In genomic region chr4:47031713-47032404, GRCh38 we compare ENCODE assay signal across 10 cellular contexts. TPM values are rescaled to one million over a fixed set of nuclear protein-coding genes. Genes with fewer than 3 reads are reported as not detected.
DNase-seq lines count a peak whose midpoint lies in the region; ATAC-seq, FAIRE-seq and TF ChIP-seq lines count a peak whose summit lies in the region.
"Had no signal": no experiment of that assay in that cellular context is flagged by ENCODE, and none has a peak within 500 bp of the region (broad histone marks: within the 10 kb centered on the region; RNA-seq: fewer than 3 reads in every experiment).

No MANE protein-coding gene starts in this region.

- peak overlapping the region; percentile 12; the same call in 1 of the 2 replicates for H3K56ac ChIP-seq in IMR-90 (ENCODE audit: extremely low read depth, insufficient read depth, low read length)

- no peak overlapping the region for H4K5ac ChIP-seq in IMR-90 (ENCODE audit: low read depth, low read length)

- H3K4me1 ChIP-seq in IMR-90 (ENCODE audit: control insufficient read depth, insufficient read depth, low read length) (no peaks in the 10 kb centered on the region), HepG2 (ENCODE audit: insufficient read depth, low read length) (peaks cover 16% of the 10 kb centered on the region), thyroid gland (peaks cover 0 to 4% of the 10 kb centered on the region in 2 donors)

- peak; percentile 27 for DNase-seq in GM10248 (ENCODE audit: extremely low spot score)
- DNase-seq in IMR-90: no peak
- peak in 32 of 61 donors; percentile 3 to 64 (median 42) for DNase-seq in caudate nucleus (lab: John Stamatoyannopoulos, UW)
- no peak for DNase-seq in HepG2 (ENCODE audit: low spot score)
- peak; percentile 3 to 11 for DNase-seq in thyroid gland
- DNase-seq in COLO829 (ENCODE audit: low spot score): no peak

- peak overlapping the region in 1 of 2 experiments; percentile 64; a peak in 1 of 4 replicates for H4K8ac ChIP-seq in IMR-90 (ENCODE audit: low read depth in 2 of 2, low read length in 2 of 2)

- H2BK20ac ChIP-seq in IMR-90 (ENCODE audit: low read depth, low read length): peak overlapping the region; percentile 10; the same call in 1 of the 2 replicates

- H2BK120ac ChIP-seq in IMR-90 (ENCODE audit: low read depth, low read length): peak overlapping the region; percentile 79

- intact Hi-C loops in IMR-90 (cut with micrococcal nuclease) (loop anchor here (1.0 to 5.0 kb wide), 4 partner anchors 91 to 350 kb away; no protein-coding TSS in a partner anchor), HepG2 (cut with micrococcal nuclease; ENCODE audit: unreplicated experiment) (loop anchor here (1.0 to 10.0 kb wide), 4 partner anchors 95 to 353 kb away; no protein-coding TSS in a partner anchor), thyroid gland (cut with DNase I) (loop anchor here (10.0 kb wide), 1 partner anchor 187 kb away; no protein-coding TSS in a partner anchor)

- TF ChIP-seq CTCF in GM10248 (IDR thresholded peaks at IDR 0.05; ENCODE audit: control extremely low read depth, extremely low read depth, low read depth, missing control alignments) (no peak), IMR-90 (conservative IDR thresholded peaks at IDR 0.05; ENCODE audit: low read depth, low read length) (no peak), HepG2 (CRISPR knock-in tag; IDR thresholded peaks at IDR 0.05) (no peak), thyroid gland (IDR thresholded peaks at IDR 0.05) (no peak)

- H3K9me3 ChIP-seq in IMR-90 (ENCODE audit: control insufficient read depth, insufficient read depth, low read length) (no peaks in the 10 kb centered on the region), HepG2 (ENCODE audit: low read length) (no peaks in the 10 kb centered on the region), thyroid gland (no peaks in the 10 kb centered on the region)

- H3K27me3 ChIP-seq in IMR-90 (ENCODE audit: control insufficient read depth, insufficient read depth, low read length) (no peaks in the 10 kb centered on the region; the same call in 1 of the 2 replicates), HepG2 (ENCODE audit: control insufficient read depth in 1 of 2, insufficient read depth in 2 of 2, low read length in 2 of 2) (peaks cover 0 to 9% of the 10 kb centered on the region in 2 experiments; a peak in 2 of 5 replicates), thyroid gland (no peaks in the 10 kb centered on the region)

- no TSS peak for BruUV-seq in IMR-90 (replicated peaks; lab: Mats Ljungman, UMichigan)
- no TSS peak for BruUV-seq in HepG2 (replicated peaks; lab: Mats Ljungman, UMichigan)

- H2BK15ac ChIP-seq in IMR-90 (ENCODE audit: low read depth, low read length): no peak overlapping the region; the same call in 2 of the 3 replicates

- TF ChIP-seq RAD21 in IMR-90 (IDR thresholded peaks at IDR 0.05; ENCODE audit: low read length): no peak
- no peak for TF ChIP-seq RAD21 in HepG2 (CRISPR knock-in tag; IDR thresholded peaks at IDR 0.05)

- FAIRE-seq in HepG2 (lab: Jason Lieb, UNC): no peak

- H3K27ac ChIP-seq in IMR-90 (ENCODE audit: insufficient read depth, low read length) (peak overlapping the region; percentile 3; the same call in 1 of the 2 replicates), caudate nucleus (ENCODE audit: low read depth, low read length) (peak overlapping the region; percentile 92), HepG2 (ENCODE audit: extremely low read length, insufficient read depth, low read length) (no peak overlapping the region), thyroid gland (no peak overlapping the region)

- no peaks in the 10 kb centered on the region for H3K36me3 ChIP-seq in IMR-90 (ENCODE audit: control insufficient read depth, insufficient read depth, low read length)
- H3K36me3 ChIP-seq in HepG2 (replicated peaks in 1 of 2; ENCODE audit: control insufficient read depth in 1 of 2, insufficient read depth in 2 of 2, low read length in 2 of 2): no peaks in the 10 kb centered on the region
- H3K36me3 ChIP-seq in thyroid gland: no peaks in the 10 kb centered on the region

- TF ChIP-seq EP300 in HepG2 (IDR thresholded peaks at IDR 0.05; ENCODE audit: low read depth in 2 of 2, low read length in 2 of 2) (no peak), HepG2 (CRISPR knock-in tag; IDR thresholded peaks at IDR 0.05; ENCODE audit: borderline replicate concordance) (no peak)

- H3K4me2 ChIP-seq in IMR-90 (ENCODE audit: low read depth, low read length) (peak overlapping the region; percentile 100), HepG2 (ENCODE audit: low read depth, low read length) (peak overlapping the region; percentile 85)

- H2AFZ ChIP-seq in IMR-90 (replicated peaks; ENCODE audit: low read length, poor library complexity) (peak overlapping the region; percentile 99), HepG2 (ENCODE audit: low read length) (peak overlapping the region; percentile 88)

- in situ Hi-C loops in IMR-90 (cut with MboI; ENCODE audit: low sequenced_read_pairs): no loop called here
- in situ Hi-C loops in HepG2 (cut with HindIII; ENCODE audit: extremely low pct_ligation_motif_present, low pct_unique_long_range_greater_than_20kb): loop anchor here (10.0 kb wide), 1 partner anchor 97 kb away; no protein-coding TSS in a partner anchor

- dilution Hi-C loops in IMR-90 (cut with HindIII; ENCODE audit: low sequenced_read_pairs, unreplicated experiment): no loop called here

- POLR2A ChIA-PET in GM10248 (lab: Yijun Ruan, JAX) (no interaction called here), IMR-90 (lab: Charles Lee; ENCODE audit: unreplicated experiment) (no interaction called here), HepG2 (lab: Yijun Ruan, JAX) (no interaction called here)

- H3K9ac ChIP-seq in IMR-90 (ENCODE audit: low read depth, low read length): peak overlapping the region; percentile 37
- peak overlapping the region; percentile 21; the same call in 1 of the 2 replicates for H3K9ac ChIP-seq in HepG2 (ENCODE audit: insufficient read depth, low read depth, low read length)

- no CpG with 5 or more reads among the region's 19 CpGs for WGBS in IMR-90 (ENCODE audit: extremely low coverage in 2 of 2, insufficient read length in 1 of 2), 2 experiments
- WGBS in HepG2 (ENCODE audit: low lambda C conversion rate): under 1% methylated on average over 18 of the region's 19 CpGs
- WGBS in thyroid gland, 2 donors: 1 to 3% methylated on average over 18 of the region's 19 CpGs

- H4K91ac ChIP-seq in IMR-90 (ENCODE audit: insufficient read depth, low read depth, low read length): no peak overlapping the region; the same call in 1 of the 2 replicates

- H3K4me3 ChIP-seq in IMR-90 (ENCODE audit: insufficient read depth, low read depth, low read length) (peak overlapping the region; percentile 58), HepG2 (replicated peaks in 1 of 3; ENCODE audit: insufficient read depth in 1 of 3, low read depth in 2 of 3, low read length in 3 of 3) (peak overlapping the region; percentile 51 to 73 (median 51)), thyroid gland (replicated peaks in 1 of 3) (peak overlapping the region in 2 of 3 donors; percentile 10 to 30)

- H3K18ac ChIP-seq in IMR-90 (ENCODE audit: low read depth, low read length): no peak overlapping the region

- H3K23ac ChIP-seq in IMR-90 (ENCODE audit: low read depth, low read length): peak overlapping the region; percentile 32; the same call in 1 of the 2 replicates

- no peaks in the 10 kb centered on the region for H4K20me1 ChIP-seq in IMR-90 (ENCODE audit: insufficient read depth, low read length)
- H4K20me1 ChIP-seq in HepG2 (ENCODE audit: insufficient read depth, low read length): no peaks in the 10 kb centered on the region

- TF ChIP-seq POLR2A in IMR-90 (IDR thresholded peaks at IDR 0.05; ENCODE audit: low read depth, low read length) (no peak), HepG2 (IDR thresholded peaks at IDR 0.05; ENCODE audit: insufficient read depth in 1 of 2, low read depth in 2 of 2, low read length in 2 of 2) (no peak), thyroid gland (IDR thresholded peaks at IDR 0.05) (no peak)

- H3K79me2 ChIP-seq in HepG2 (ENCODE audit: insufficient read depth, low read length): no peaks in the 10 kb centered on the region

- H2AK9ac ChIP-seq in IMR-90 (replicated peaks; ENCODE audit: low read depth, low read length, poor library complexity): peak overlapping the region; percentile 98

- ATAC-seq in IMR-90 (ENCODE audit: low read depth) (peak; percentile 13), HepG2 (peak; percentile 69), GM21360 (IDR thresholded peaks at IDR 0.05; ENCODE audit: unreplicated experiment) (no peak), GM18867 (IDR thresholded peaks at IDR 0.05; ENCODE audit: unreplicated experiment) (no peak)

- no peak overlapping the region for H2AK5ac ChIP-seq in IMR-90 (ENCODE audit: low read depth, low read length)

- peak overlapping the region; percentile 74; the same call in 1 of the 2 replicates for H3K4ac ChIP-seq in IMR-90 (ENCODE audit: low read depth, low read length)

- peak overlapping the region; percentile 6 for H2BK5ac ChIP-seq in IMR-90 (ENCODE audit: low read depth, low read length, poor library complexity, severe bottlenecking)

- no peaks in the 10 kb centered on the region for H3K9me1 ChIP-seq in IMR-90 (ENCODE audit: insufficient read depth, low read length)

- peak overlapping the region; percentile 55 for H3K14ac ChIP-seq in IMR-90 (replicated peaks; ENCODE audit: low read depth, low read length)

- peaks cover 0 to 13% of the 10 kb centered on the region in 2 experiments; a peak in 1 of 4 replicates for H3K79me1 ChIP-seq in IMR-90 (ENCODE audit: low read depth in 1 of 2, low read length in 2 of 2)

- CTCF ChIA-PET in GM10248 (lab: Yijun Ruan, JAX): interaction anchor here (0.6 to 2.2 kb wide), 6 partner anchors 12 to 351 kb away, joined by 3 to 14 read pairs (median 3); no protein-coding TSS in a partner anchor
- CTCF ChIA-PET in IMR-90 (lab: Yijun Ruan, JAX): interaction anchor here (0.6 kb wide), 1 partner anchor 32 kb away, joined by 3 read pairs; no protein-coding TSS in a partner anchor
- CTCF ChIA-PET in HepG2 (lab: Yijun Ruan, JAX; ENCODE audit: low intra/inter-chr PET ratio, low total read pairs): interaction anchor here (2.6 to 3.8 kb wide), 2 partner anchors 100 to 188 kb away, joined by 14 to 22 read pairs; no protein-coding TSS in a partner anchor

RNA-seq across cellular contexts. Expression of gene GABRB1, which starts 0.5 kb away (rescaled TPM):
- total RNA-seq in IMR-90 (2012; rRNA removed) (16.1 and 16.4 TPM in 2 replicates), HepG2 (2016; rRNA removed; fragmentation: Illumina TruSeq; extraction: Trizol) (not detected in 2 replicates), thyroid gland (under 1 TPM in 1 of 4 donors, not detected in 3; 0.24 TPM)
- polyA plus RNA-seq in IMR-90 (2012; rRNA removed) (4.5 and 4.7 TPM in 2 replicates), HepG2 (2011; rRNA removed) (not detected in 2 replicates)
- polyA plus RNA-seq in IMR-90 (2012; cell fraction: cytosol; rRNA removed): 2.7 and 4.0 TPM in 2 replicates
- polyA plus RNA-seq in IMR-90 (2012; cell fraction: nucleus; rRNA removed; ENCODE audit: low replicate concordance): 4.0 and 4.5 TPM in 2 replicates
- total RNA-seq in HepG2 (2016; cell fraction: cytosol; rRNA removed; fragmentation: Illumina TruSeq; extraction: Trizol; ENCODE audit: low read depth): not detected in 2 replicates
- not detected in 2 replicates for total RNA-seq in HepG2 (2016; cell fraction: insoluble cytoplasmic fraction; rRNA removed; fragmentation: Illumina TruSeq; extraction: Trizol)
- not detected in 2 replicates for total RNA-seq in HepG2 (2016; cell fraction: membrane; rRNA removed; fragmentation: Illumina TruSeq; extraction: Trizol)
- not detected in 2 replicates for total RNA-seq in HepG2 (2016; cell fraction: nucleus; rRNA removed; fragmentation: Illumina TruSeq; extraction: Trizol)
- not detected in 2 replicates for polyA plus RNA-seq in HepG2 (2011; cell fraction: cytosol; rRNA removed)
- polyA plus RNA-seq in HepG2 (2011; cell fraction: nucleus; rRNA removed): not detected in 2 replicates
- polyA plus RNA-seq in HepG2 (2012): not detected in 2 replicates
- not detected in 2 replicates for polyA plus RNA-seq in HepG2 (2016; cell fraction: cytosol; fragmentation: Illumina TruSeq; extraction: Trizol; ENCODE audit: low read depth)
- polyA plus RNA-seq in HepG2 (2016; cell fraction: insoluble cytoplasmic fraction; fragmentation: Illumina TruSeq; extraction: Trizol; ENCODE audit: low read depth): not detected in 2 replicates
- polyA plus RNA-seq in HepG2 (2016; cell fraction: membrane; fragmentation: Illumina TruSeq; extraction: Trizol; ENCODE audit: low read depth): not detected in 2 replicates
- polyA plus RNA-seq in HepG2 (2016; cell fraction: nucleus; fragmentation: Illumina TruSeq; extraction: Trizol; ENCODE audit: insufficient read depth, low read depth): not detected in 2 replicates
- polyA minus RNA-seq in HepG2 (2011; rRNA and poly(A)+ RNA removed; ENCODE audit: low replicate concordance): not detected in 2 replicates
- not detected in 2 replicates for polyA minus RNA-seq in HepG2 (2011; cell fraction: cytosol; rRNA and poly(A)+ RNA removed)
- not detected in 2 replicates for polyA minus RNA-seq in HepG2 (2011; cell fraction: nucleus; rRNA and poly(A)+ RNA removed)
- total RNA-seq: NCI-H460 had no signal

RNA-seq across cellular contexts. Expression of gene GABRA4, which starts 38.5 kb away (rescaled TPM):
- total RNA-seq in IMR-90 (2012; rRNA removed) (1.7 and 1.8 TPM in 2 replicates), HepG2 (2016; rRNA removed; fragmentation: Illumina TruSeq; extraction: Trizol) (not detected in 2 replicates), thyroid gland (under 1 TPM in 1 of 4 donors, not detected in 3; 0.08 TPM)
- polyA plus RNA-seq in IMR-90 (2012; rRNA removed) (1.1 and 1.6 TPM in 2 replicates), HepG2 (2011; rRNA removed) (not detected in 2 replicates)
- 0.05 and 0.19 TPM in 2 replicates for polyA plus RNA-seq in IMR-90 (2012; cell fraction: cytosol; rRNA removed)
- polyA plus RNA-seq in IMR-90 (2012; cell fraction: nucleus; rRNA removed; ENCODE audit: low replicate concordance): 0.32 and 0.69 TPM in 2 replicates
- total RNA-seq in HepG2 (2016; cell fraction: cytosol; rRNA removed; fragmentation: Illumina TruSeq; extraction: Trizol; ENCODE audit: low read depth): not detected in 2 replicates
- not detected in 2 replicates for total RNA-seq in HepG2 (2016; cell fraction: insoluble cytoplasmic fraction; rRNA removed; fragmentation: Illumina TruSeq; extraction: Trizol)
- total RNA-seq in HepG2 (2016; cell fraction: membrane; rRNA removed; fragmentation: Illumina TruSeq; extraction: Trizol): not detected in 2 replicates
- total RNA-seq in HepG2 (2016; cell fraction: nucleus; rRNA removed; fragmentation: Illumina TruSeq; extraction: Trizol): not detected in 2 replicates
- not detected in 2 replicates for polyA plus RNA-seq in HepG2 (2011; cell fraction: cytosol; rRNA removed)
- polyA plus RNA-seq in HepG2 (2011; cell fraction: nucleus; rRNA removed): not detected in 2 replicates
- not detected in 2 replicates for polyA plus RNA-seq in HepG2 (2012)
- polyA plus RNA-seq in HepG2 (2016; cell fraction: cytosol; fragmentation: Illumina TruSeq; extraction: Trizol; ENCODE audit: low read depth): not detected in 2 replicates
- polyA plus RNA-seq in HepG2 (2016; cell fraction: insoluble cytoplasmic fraction; fragmentation: Illumina TruSeq; extraction: Trizol; ENCODE audit: low read depth): not detected in 2 replicates
- not detected in 2 replicates for polyA plus RNA-seq in HepG2 (2016; cell fraction: membrane; fragmentation: Illumina TruSeq; extraction: Trizol; ENCODE audit: low read depth)
- polyA plus RNA-seq in HepG2 (2016; cell fraction: nucleus; fragmentation: Illumina TruSeq; extraction: Trizol; ENCODE audit: insufficient read depth, low read depth): not detected in 2 replicates
- not detected in 2 replicates for polyA minus RNA-seq in HepG2 (2011; rRNA and poly(A)+ RNA removed; ENCODE audit: low replicate concordance)
- not detected in 2 replicates for polyA minus RNA-seq in HepG2 (2011; cell fraction: cytosol; rRNA and poly(A)+ RNA removed)
- polyA minus RNA-seq in HepG2 (2011; cell fraction: nucleus; rRNA and poly(A)+ RNA removed): not detected in 2 replicates
- total RNA-seq: NCI-H460, renal cortical epithelial cell had no signal

Comparison
In these comparisons a context has a peak if more than half of its experiments do, and no peak if none do; other contexts are left out.
1. DNase-seq: peak in GM10248 (single experiment), caudate nucleus (32 of 61) and thyroid gland (2 of 2); none in IMR-90 (single experiment), HepG2 (single experiment) and COLO829 (single experiment).
2. ATAC-seq: peak in IMR-90 (single experiment) and HepG2 (single experiment); none in GM21360 (single experiment) and GM18867 (single experiment).
3. H3K27ac ChIP-seq: peak in IMR-90 (single experiment) and caudate nucleus (single experiment); none in HepG2 (single experiment) and thyroid gland (0 of 3).
4. RNA of gene GABRB1, which starts 0.5 kb away (total RNA-seq): 16.1 to 16.4 TPM in IMR-90; not detected in HepG2 and 0.24 TPM in thyroid gland; every median in the first group is over 10 times any median in the second.
5. Peak in every context shown above with its lines, with median percentiles within 50 percentile points of each other: H3K4me3 ChIP-seq.